Comparison of ENCODE assay signal across 1 cellular context in genomic region chr3:171383206-171384018, GRCh38.
TF ChIP-seq lines count a peak whose summit lies in the region.

No MANE protein-coding gene starts in this region.

TF ChIP-seq in K562, 482 proteins besides CTCF, POLR2A, EP300 and RAD21 (continued from another document):
- TF ChIP-seq, protein P1, sequence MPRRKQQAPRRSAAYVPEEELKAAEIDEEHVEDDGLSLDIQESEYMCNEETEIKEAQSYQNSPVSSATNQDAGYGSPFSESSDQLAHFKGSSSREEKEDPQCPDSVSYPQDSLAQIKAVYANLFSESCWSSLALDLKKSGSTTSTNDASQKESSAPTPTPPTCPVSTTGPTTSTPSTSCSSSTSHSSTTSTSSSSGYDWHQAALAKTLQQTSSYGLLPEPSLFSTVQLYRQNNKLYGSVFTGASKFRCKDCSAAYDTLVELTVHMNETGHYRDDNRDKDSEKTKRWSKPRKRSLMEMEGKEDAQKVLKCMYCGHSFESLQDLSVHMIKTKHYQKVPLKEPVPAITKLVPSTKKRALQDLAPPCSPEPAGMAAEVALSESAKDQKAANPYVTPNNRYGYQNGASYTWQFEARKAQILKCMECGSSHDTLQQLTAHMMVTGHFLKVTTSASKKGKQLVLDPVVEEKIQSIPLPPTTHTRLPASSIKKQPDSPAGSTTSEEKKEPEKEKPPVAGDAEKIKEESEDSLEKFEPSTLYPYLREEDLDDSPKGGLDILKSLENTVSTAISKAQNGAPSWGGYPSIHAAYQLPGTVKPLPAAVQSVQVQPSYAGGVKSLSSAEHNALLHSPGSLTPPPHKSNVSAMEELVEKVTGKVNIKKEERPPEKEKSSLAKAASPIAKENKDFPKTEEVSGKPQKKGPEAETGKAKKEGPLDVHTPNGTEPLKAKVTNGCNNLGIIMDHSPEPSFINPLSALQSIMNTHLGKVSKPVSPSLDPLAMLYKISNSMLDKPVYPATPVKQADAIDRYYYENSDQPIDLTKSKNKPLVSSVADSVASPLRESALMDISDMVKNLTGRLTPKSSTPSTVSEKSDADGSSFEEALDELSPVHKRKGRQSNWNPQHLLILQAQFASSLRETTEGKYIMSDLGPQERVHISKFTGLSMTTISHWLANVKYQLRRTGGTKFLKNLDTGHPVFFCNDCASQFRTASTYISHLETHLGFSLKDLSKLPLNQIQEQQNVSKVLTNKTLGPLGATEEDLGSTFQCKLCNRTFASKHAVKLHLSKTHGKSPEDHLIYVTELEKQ (CRISPR knock-in tag; IDR thresholded peaks at IDR 0.05): no peak
- no peak for TF ChIP-seq DPF2 (IDR thresholded peaks at IDR 0.05)
